ENCODE assay signal across 8 cellular contexts in the genomic region with DNA sequence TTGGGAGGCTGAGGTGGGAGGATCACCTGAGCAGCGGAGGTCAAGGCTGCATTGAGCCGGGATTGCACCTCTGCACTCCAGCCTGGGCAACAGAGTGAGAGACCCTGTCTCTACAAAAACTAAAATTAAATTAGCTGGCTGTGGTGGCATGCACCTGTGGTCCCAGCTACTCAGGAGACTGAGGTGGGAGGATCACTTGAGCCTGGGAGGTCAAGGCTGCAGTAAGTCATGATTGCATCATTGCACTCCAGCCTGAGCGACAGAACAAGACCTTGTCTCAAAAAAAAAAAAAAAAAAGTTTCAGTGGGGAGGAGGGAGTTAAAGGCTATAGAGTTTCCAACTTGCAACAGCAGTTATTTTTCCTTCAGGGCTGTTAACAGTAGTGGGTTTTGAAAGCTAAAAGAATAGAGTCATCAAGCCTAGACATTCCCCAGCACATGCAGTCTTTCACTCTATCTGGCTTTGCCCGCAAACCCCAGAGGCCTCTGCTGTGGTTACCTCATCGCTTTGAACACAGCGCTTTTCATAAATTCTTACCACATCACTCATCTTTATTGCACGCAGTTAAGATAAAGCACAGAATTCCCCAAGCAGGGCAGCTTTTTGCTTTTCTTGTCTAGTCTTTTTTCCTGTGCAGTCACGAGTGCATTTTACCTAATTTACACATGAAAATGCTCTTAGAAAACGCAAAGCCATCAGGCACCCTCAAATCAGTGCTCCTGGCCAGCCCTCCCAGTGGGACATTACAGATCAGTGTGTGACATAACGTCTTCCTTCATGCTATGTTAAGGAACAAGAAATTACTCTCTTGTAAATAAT. TPM values are rescaled to one million over a fixed set of nuclear protein-coding genes. Genes with fewer than 3 reads are reported as not detected.
DNase-seq lines count a peak whose midpoint lies in the region; ATAC-seq and TF ChIP-seq lines count a peak whose summit lies in the region.

No MANE protein-coding gene starts in this region.

- WGBS in gastroesophageal sphincter (ENCODE audit: low coverage in 1 of 2), 2 donors = 48% methylated on average over 9 to 10 of the region's 10 CpGs

- H3K36me3 ChIP-seq in gastroesophageal sphincter = peaks cover 0 to 47% of the 10 kb centered on the region in 2 donors

- no peak for TF ChIP-seq CTCF in gastroesophageal sphincter (IDR thresholded peaks at IDR 0.05)

- DNase-seq in GM04504 (ENCODE audit: low read depth) (peak; percentile 88), smooth muscle cell of the brain vasculature (ENCODE audit: low read depth, low spot score) (peak; percentile 89), NCI-H2227 (lab: John Stamatoyannopoulos, UW; ENCODE audit: unreplicated experiment) (no peak), cerebellar nuclear complex (lab: John Stamatoyannopoulos, UW) (no peak)
- DNase-seq in NK-92 treated with Interleukin-12 subunit alpha and Interleukin-12 subunit beta, amount 100 ng/mL, for 24 hours (lab: John Stamatoyannopoulos, UW) = peak; percentile 66
- peak; percentile 78 for DNase-seq in activated T-cell treated with anti-CD3 and anti-CD28 coated beads, Interleukin-2, amount 50 U/mL, for 1 hour

- TF ChIP-seq EP300 in gastroesophageal sphincter (IDR thresholded peaks at IDR 0.05) = no peak

- H3K27me3 ChIP-seq in gastroesophageal sphincter = no peaks in the 10 kb centered on the region

- peak overlapping the region in 1 of 4 donors; percentile 55 for H3K27ac ChIP-seq in gastroesophageal sphincter

- no peak overlapping the region for H3K4me3 ChIP-seq in gastroesophageal sphincter

- H3K4me1 ChIP-seq in gastroesophageal sphincter = no peaks in the 10 kb centered on the region

- peak; percentile 90 for ATAC-seq in HG02610 (IDR thresholded peaks at IDR 0.05; ENCODE audit: unreplicated experiment)
- ATAC-seq in gastroesophageal sphincter = peak; percentile 88

- no peak for TF ChIP-seq POLR2A in gastroesophageal sphincter (IDR thresholded peaks at IDR 0.05)

- no peaks in the 10 kb centered on the region for H3K9me3 ChIP-seq in gastroesophageal sphincter

RNA-seq across cellular contexts. Expression of a gene that starts 8.7 kb away (rescaled TPM):
- total RNA-seq in gastroesophageal sphincter = 10 to 100 TPM; 23.7 to 40.2 (median 29.8) TPM

RNA-seq across cellular contexts. Expression of a gene that starts 35.9 kb away (rescaled TPM):
- 10 to 100 TPM in 3 of 4 donors, 1 to 10 TPM in 1; 5.3 to 16.3 (median 12.7) TPM for total RNA-seq in gastroesophageal sphincter

Comparison
In these comparisons a context has a peak if more than half of its experiments do, and no peak if none do; other contexts are left out.
1. DNase-seq: peak in GM04504 (single experiment), NK-92 treated with Interleukin-12 subunit alpha and Interleukin-12 subunit beta, amount 100 ng/mL, for 24 hours (single experiment), activated T-cell treated with anti-CD3 and anti-CD28 coated beads, Interleukin-2, amount 50 U/mL, for 1 hour (single experiment) and smooth muscle cell of the brain vasculature (single experiment); none in NCI-H2227 (single experiment) and cerebellar nuclear complex (0 of 2).